ENCODE assay signal across 25 cellular contexts in the genomic region with DNA sequence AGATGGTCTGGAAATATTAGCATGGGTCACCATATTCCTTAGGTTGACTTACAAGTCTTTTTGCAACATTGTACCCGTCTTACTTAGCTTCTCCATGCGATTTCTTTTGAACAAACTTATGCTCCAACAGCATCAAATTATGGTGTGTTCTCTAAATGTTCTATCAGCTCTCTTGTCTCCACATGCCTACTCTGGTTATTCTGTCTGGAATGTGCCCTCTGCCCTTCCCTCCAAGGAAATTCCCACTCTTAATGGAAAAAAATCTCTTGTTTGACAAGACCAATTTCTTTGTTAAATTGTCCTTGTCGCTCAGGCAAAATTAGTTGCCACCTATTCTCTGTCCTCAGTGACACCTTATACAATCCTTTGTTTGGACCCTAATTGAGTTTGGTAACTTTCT.
"Had no signal": no experiment of that assay in that cellular context is flagged by ENCODE, and none has a peak within 500 bp of the region (broad histone marks: within the 10 kb centered on the region; RNA-seq: fewer than 3 reads in every experiment).

No MANE protein-coding gene starts in this region.

- ATAC-seq: activated T-helper 17 cell treated with anti-CD3 and anti-CD28 coated beads, Interleukin-2, amount 50 U/mL, for 72 hours; left lung; natural killer cell treated with Interleukin-12 subunit alpha and Interleukin-12 subunit beta and Interleukin-15 and Interleukin-18, amount 100 ng/mL, for 72 hours; pancreas; psoas muscle had no signal

- H3K27me3 ChIP-seq: adrenal gland, ascending aorta, hepatocyte, left lung, pancreas, right atrium auricular region, tibial artery had no signal

- H3K4me3 ChIP-seq: adrenal gland, ascending aorta, hepatocyte, left lung, lung, pancreas, psoas muscle, right atrium auricular region, tibial artery had no signal

- H3K9me3 ChIP-seq: adrenal gland, ascending aorta, left lung, pancreas, psoas muscle, right atrium auricular region, tibial artery had no signal

- DNase-seq: activated CD8-positive, alpha-beta memory T cell treated with anti-CD3 and anti-CD28 coated beads for 24 hours; activated CD8-positive, alpha-beta memory T cell treated with anti-CD3 and anti-CD28 coated beads, Interleukin-2, amount 50 U/mL, for 4 hours; activated naive CD4-positive, alpha-beta T cell; activated T-cell treated with anti-CD3 and anti-CD28 coated beads, Interleukin-2, amount 50 U/mL, for 24 hours; adrenal gland; cortex of kidney; erythroblast; glutamatergic neuron; immature natural killer cell; kidney glomerular epithelial cell; left lung; midbrain; pancreas; psoas muscle; stimulated activated CD4-positive, alpha-beta T cell treated with anti-CD3 and anti-CD28 coated beads, Interleukin-12 subunit alpha, Interleukin-12 subunit beta, amount 100 ng/mL, for 4 hours; stimulated activated CD4-positive, alpha-beta T cell treated with anti-CD3 and anti-CD28 coated beads, Interleukin-4, amount 100 ng/mL, for 4 hours; substantia nigra; T1000; tibial artery had no signal

- H3K36me3 ChIP-seq: adrenal gland, ascending aorta, left lung, pancreas, right atrium auricular region, tibial artery had no signal

- H3K4me1 ChIP-seq: adrenal gland, ascending aorta, left lung, pancreas, psoas muscle, right atrium auricular region had no signal

- H3K27ac ChIP-seq: adrenal gland, ascending aorta, hepatocyte, left lung, pancreas, psoas muscle, right atrium auricular region had no signal
